Comparison of ENCODE assay signal across 1 cellular context in genomic region chr1:112626887-112627286, GRCh38.
TF ChIP-seq lines count a peak whose summit lies in the region.

No MANE protein-coding gene starts in this region.

TF ChIP-seq in GM12878, 131 proteins besides CTCF, POLR2A, EP300 and RAD21:
- TF ChIP-seq NR2F1 (conservative IDR thresholded peaks at IDR 0.05): no peak
- no peak for TF ChIP-seq CREM (IDR thresholded peaks at IDR 0.05; ENCODE audit: low read depth)
- TF ChIP-seq JUND (IDR thresholded peaks at IDR 0.05; ENCODE audit: low read depth, low read length): no peak
- TF ChIP-seq YY1 (IDR thresholded peaks at IDR 0.05; ENCODE audit: low read depth, low read length): no peak
- TF ChIP-seq TAF1 (IDR thresholded peaks at IDR 0.05; ENCODE audit: borderline replicate concordance, low read depth, low read length): no peak
- TF ChIP-seq WRNIP1 (IDR thresholded peaks at IDR 0.05; ENCODE audit: borderline replicate concordance, low read depth, low read length): no peak
